Comparison of ENCODE assay signal across 9 cellular contexts in the genomic region with DNA sequence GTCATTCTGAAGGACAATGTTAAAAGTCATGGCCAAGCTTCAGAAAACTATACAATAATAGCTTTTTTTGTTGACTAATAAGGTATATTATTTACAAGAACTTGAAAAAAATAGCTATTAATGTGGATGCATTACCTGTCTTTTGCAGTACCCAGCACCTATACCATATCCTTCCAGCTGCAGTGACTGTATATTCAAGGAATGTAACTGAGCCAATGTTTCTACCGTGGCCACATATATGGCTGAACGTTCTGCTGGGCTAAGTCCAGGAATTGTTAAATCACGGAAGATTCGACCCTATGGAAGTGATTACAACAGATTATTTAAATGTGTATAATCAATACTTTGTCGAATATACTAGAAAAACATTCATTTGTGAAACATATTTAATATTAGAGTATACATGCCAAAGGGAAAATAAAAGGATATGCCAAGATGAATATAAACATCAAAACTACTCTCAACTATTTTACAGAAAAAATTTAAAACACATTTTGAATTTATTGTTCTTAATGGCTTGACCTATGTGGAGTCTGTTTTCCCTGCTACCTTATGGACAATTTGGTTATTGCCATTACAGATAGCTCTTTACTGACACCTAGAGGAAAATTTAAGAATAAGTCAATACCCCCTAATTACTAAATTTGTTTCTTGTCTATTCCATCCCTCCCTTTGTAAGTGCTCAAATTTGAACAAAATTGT. TPM values are rescaled to one million over a fixed set of nuclear protein-coding genes. Genes with fewer than 3 reads are reported as not detected.
DNase-seq lines count a peak whose midpoint lies in the region; ATAC-seq, FAIRE-seq and TF ChIP-seq lines count a peak whose summit lies in the region.
"Had no signal": no experiment of that assay in that cellular context is flagged by ENCODE, and none has a peak within 500 bp of the region (broad histone marks: within the 10 kb centered on the region; RNA-seq: fewer than 3 reads in every experiment).

No MANE protein-coding gene starts in this region.

- no peak overlapping the region for H3K4me3 ChIP-seq in GM12875 (ENCODE audit: low read depth, low read length)
- no peak overlapping the region for H3K4me3 ChIP-seq in skeletal muscle satellite cell (ENCODE audit: low read length)

- H3K4me1 ChIP-seq in skeletal muscle satellite cell (ENCODE audit: control insufficient read depth, insufficient read depth, low read length) = peaks cover 10% of the 10 kb centered on the region

- H3K9me3 Mint-ChIP-seq in glutamatergic neuron (ENCODE audit: unreplicated experiment) = no peaks in the 10 kb centered on the region
- H3K9me3 Mint-ChIP-seq: stimulated activated naive CD8-positive, alpha-beta T cell treated with anti-CD3 and anti-CD28 coated beads, Interleukin-15, Interleukin-2, amounts not matched to agents 100 ng/mL and 50 ng/mL, for 24 hours had no signal

- H3K9ac ChIP-seq in skeletal muscle satellite cell (ENCODE audit: low read depth, low read length) = peak overlapping the region; percentile 4

- peak; percentile 98 for FAIRE-seq in A204.1 (lab: Jason Lieb, UNC)

- no peak overlapping the region for H3K4me2 ChIP-seq in skeletal muscle satellite cell (ENCODE audit: low read length)

- H3K4me1 Mint-ChIP-seq in glutamatergic neuron (ENCODE audit: low read depth, unreplicated experiment) = no peaks in the 10 kb centered on the region

- peak; percentile 37 for DNase-seq in NCI-H187 treated with DMSO at 0.1 percent for 48 hours (lab: John Stamatoyannopoulos, UW)
- no peak for DNase-seq in glutamatergic neuron

- no peaks in the 10 kb centered on the region for H3K27me3 Mint-ChIP-seq in glutamatergic neuron (ENCODE audit: unreplicated experiment)
- H3K27me3 Mint-ChIP-seq: stimulated activated naive CD8-positive, alpha-beta T cell treated with anti-CD3 and anti-CD28 coated beads, Interleukin-15, Interleukin-2, amounts not matched to agents 100 ng/mL and 50 ng/mL, for 24 hours had no signal

- no peaks in the 10 kb centered on the region for H3K36me3 Mint-ChIP-seq in glutamatergic neuron (ENCODE audit: unreplicated experiment)

- H3K36me3 ChIP-seq in skeletal muscle satellite cell (ENCODE audit: insufficient read depth, low read length) = peaks cover 2% of the 10 kb centered on the region

- no peaks in the 10 kb centered on the region for H3K27me3 ChIP-seq in skeletal muscle satellite cell (ENCODE audit: control insufficient read depth, insufficient read depth, low read length)

- H3K4me3 Mint-ChIP-seq in glutamatergic neuron (ENCODE audit: unreplicated experiment) = no peak overlapping the region
- H3K4me3 Mint-ChIP-seq: stimulated activated naive CD8-positive, alpha-beta T cell treated with anti-CD3 and anti-CD28 coated beads, Interleukin-15, Interleukin-2, amounts not matched to agents 100 ng/mL and 50 ng/mL, for 24 hours had no signal

- H3K27ac ChIP-seq in VCaP = no peak overlapping the region

- no peaks in the 10 kb centered on the region for H3K9me3 ChIP-seq in skeletal muscle satellite cell (replicated peaks; ENCODE audit: low read length)

- TF ChIP-seq CTCF in GM12875 (IDR thresholded peaks at IDR 0.05; ENCODE audit: borderline replicate concordance, insufficient read depth, low read depth, low read length) = peak; percentile 33; the same call in 1 of the 2 replicates
- peak; percentile 90 for TF ChIP-seq CTCF in VCaP (conservative IDR thresholded peaks at IDR 0.05)
- peak; percentile 79 for TF ChIP-seq CTCF in glutamatergic neuron (IDR thresholded peaks at IDR 0.05; ENCODE audit: partially characterized antibody, unreplicated experiment)

- H3K27ac Mint-ChIP-seq in glutamatergic neuron (ENCODE audit: unreplicated experiment) = no peak overlapping the region

- no peak for ATAC-seq in GM19328 (IDR thresholded peaks at IDR 0.05; ENCODE audit: unreplicated experiment)
- no peak for ATAC-seq in GM18870 (IDR thresholded peaks at IDR 0.05; ENCODE audit: unreplicated experiment)

RNA-seq across cellular contexts. Expression of a gene that starts 17.6 kb away (rescaled TPM):
- 9.4 TPM for total RNA-seq in glutamatergic neuron (ENCODE audit: unreplicated experiment)
- 24.2 and 29.7 TPM in 2 replicates for total RNA-seq in skeletal muscle satellite cell (2012; rRNA removed)

RNA-seq across cellular contexts. Expression of a gene that starts 18.1 kb away (rescaled TPM):
- 43.0 TPM for total RNA-seq in glutamatergic neuron (ENCODE audit: unreplicated experiment)
- 38.8 and 43.9 TPM in 2 replicates for total RNA-seq in skeletal muscle satellite cell (2012; rRNA removed)

RNA-seq across cellular contexts. Expression of a gene that starts 44.9 kb away (rescaled TPM):
- 0.22 TPM for total RNA-seq in glutamatergic neuron (ENCODE audit: unreplicated experiment)
- total RNA-seq in skeletal muscle satellite cell (2012; rRNA removed) = 0.22 and 0.51 TPM in 2 replicates

Comparison
In these comparisons a context has a peak if more than half of its experiments do, and no peak if none do; other contexts are left out.
1. CTCF ChIP-seq: peak in every context shown above with its lines; median percentile 90 in VCaP; 79 in glutamatergic neuron; 33 in GM12875.